In genomic region chr10:28612877-28613276, GRCh38 we compare ENCODE assay signal across 3 cellular contexts.
A peak's percentile ranks its signal among the peaks of the same experiment; 100 is the strongest.
TF ChIP-seq lines count a peak whose summit lies in the region.

No MANE protein-coding gene starts in this region.

TF ChIP-seq in HepG2, 621 proteins besides CTCF, POLR2A, EP300 and RAD21:
- TF ChIP-seq ZMAT5 (CRISPR knock-in tag; IDR thresholded peaks at IDR 0.05; ENCODE audit: borderline replicate concordance, low read depth) (no peak), RFX3 (CRISPR knock-in tag; IDR thresholded peaks at IDR 0.05) (no peak), ZNF121 (CRISPR knock-in tag; IDR thresholded peaks at IDR 0.05) (peak; percentile 83)

TF ChIP-seq in WTC11, 78 proteins besides CTCF, POLR2A, EP300 and RAD21:
- TF ChIP-seq NFE2L1 (CRISPR knock-in tag; IDR thresholded peaks at IDR 0.05): no peak
- TF ChIP-seq ARID4B (CRISPR knock-in tag; IDR thresholded peaks at IDR 0.05; ENCODE audit: borderline replicate concordance): no peak
- no peak for TF ChIP-seq IRF1 (CRISPR knock-in tag; IDR thresholded peaks at IDR 0.05)
- TF ChIP-seq MLX (CRISPR knock-in tag; IDR thresholded peaks at IDR 0.05): no peak
- no peak for TF ChIP-seq ATF6 (CRISPR knock-in tag; IDR thresholded peaks at IDR 0.05)
- no peak for TF ChIP-seq AR (CRISPR knock-in tag; IDR thresholded peaks at IDR 0.05)
- peak; percentile 61; the same call in 1 of the 2 replicates for TF ChIP-seq ZNF121 (CRISPR knock-in tag; IDR thresholded peaks at IDR 0.05)
- TF ChIP-seq GTF2I (CRISPR knock-in tag; conservative IDR thresholded peaks at IDR 0.05): 0 out of 2 replicates have a peak, but pooled peaks have one; percentile 41
- TF ChIP-seq CDX4 (CRISPR knock-in tag; IDR thresholded peaks at IDR 0.05; ENCODE audit: borderline replicate concordance): no peak

TF ChIP-seq in H1, 55 proteins besides CTCF, POLR2A, EP300 and RAD21:
- TF ChIP-seq YY1 (IDR thresholded peaks at IDR 0.05; ENCODE audit: low read depth, low read length) (no peak), KDM1A (IDR thresholded peaks at IDR 0.05; ENCODE audit: borderline replicate concordance, low read length) (0 out of 2 replicates have a peak, but pooled peaks have one; percentile 32), EZH2 (IDR thresholded peaks at IDR 0.05; ENCODE audit: low read depth, low read length, severe bottlenecking) (no peak)
